In genomic region chr2:106961328-106961727, GRCh38 we compare ENCODE assay signal across 30 cellular contexts.
DNase-seq lines count a peak whose midpoint lies in the region; ATAC-seq and TF ChIP-seq lines count a peak whose summit lies in the region.
"Had no signal": no experiment of that assay in that cellular context is flagged by ENCODE, and none has a peak within 500 bp of the region (broad histone marks: within the 10 kb centered on the region; RNA-seq: fewer than 3 reads in every experiment).

No MANE protein-coding gene starts in this region.

- ATAC-seq in psoas muscle (no peak), HG02973 (IDR thresholded peaks at IDR 0.05; ENCODE audit: unreplicated experiment) (no peak)
- ATAC-seq: activated CD4-positive, alpha-beta T cell treated with anti-CD3 and anti-CD28 coated beads for 36 hours; effector memory CD8-positive, alpha-beta T cell; HCT116; heart left ventricle; upper lobe of right lung had no signal

- no peak overlapping the region for H3K4me3 Mint-ChIP-seq in activated T-helper 1 cell treated with anti-CD3 and anti-CD28 coated beads, Interleukin-12 subunit alpha, Interleukin-12 subunit beta, Interleukin-2, Interleukin-4 antibody, amounts not matched to agents 30 ng/mL and 10 ng/mL and 1 ng/mL, durations not matched to agents 14 hours and 24 hours and 36 hours
- H3K4me3 Mint-ChIP-seq: activated CD4-positive, alpha-beta T cell treated with anti-CD3 and anti-CD28 coated beads for 36 hours; activated naive CD8-positive, alpha-beta T cell treated with anti-CD3 and anti-CD28 coated beads for 36 hours; effector memory CD8-positive, alpha-beta T cell; neural crest cell; T-helper 1 cell treated with Interleukin-12 subunit alpha and Interleukin-12 subunit beta and Interleukin-4 antibody, amounts not matched to agents 30 μg/mL and 1 μg/mL, for 36 hours had no signal

- no peak overlapping the region for H3K9ac ChIP-seq in mesendoderm (ENCODE audit: low read length)
- H3K9ac ChIP-seq: KMS-11 had no signal

- H4K5ac ChIP-seq in mesendoderm (ENCODE audit: low read length), result no peak overlapping the region

- H3K23ac ChIP-seq in mesendoderm (ENCODE audit: low read length), result no peak overlapping the region

- no peak overlapping the region for H2AK5ac ChIP-seq in mesendoderm (ENCODE audit: low read length)

- no peak overlapping the region for H3K4me2 ChIP-seq in mesendoderm (ENCODE audit: low read length)
- H3K4me2 ChIP-seq: KMS-11 had no signal

- TF ChIP-seq CTCF in psoas muscle (IDR thresholded peaks at IDR 0.05), result no peak

- DNase-seq in DMS53 treated with DMSO at 0.1 percent for 48 hours (lab: John Stamatoyannopoulos, UW; ENCODE audit: unreplicated experiment) (peak; percentile 40), NCI-H1417 (lab: John Stamatoyannopoulos, UW) (peak in 2 of 3 experiments; percentile 73 to 90), RPMI7951 (ENCODE audit: low read depth) (peak; percentile 44), mesendoderm (peak; percentile 94), psoas muscle (no peak), NCI-H345 (lab: John Stamatoyannopoulos, UW) (no peak)
- DNase-seq in activated T-helper 1 cell treated with anti-CD3 and anti-CD28 coated beads, Interleukin-12 subunit alpha, Interleukin-12 subunit beta, Interleukin-2, Interleukin-4 antibody, amounts not matched to agents 30 ng/mL and 10 ng/mL and 1 ng/mL, durations not matched to agents 14 hours and 24 hours and 36 hours (ENCODE audit: low spot score), result no peak
- DNase-seq: activated CD4-positive, alpha-beta T cell treated with anti-CD3 and anti-CD28 coated beads for 36 hours; activated effector memory CD4-positive, alpha-beta T cell treated with Interleukin-2 at 50 U/mL for 16 hours; activated naive CD8-positive, alpha-beta T cell treated with anti-CD3 and anti-CD28 coated beads for 36 hours; activated T-cell treated with anti-CD3 and anti-CD28 coated beads for 4 hours; aorta; cortex of kidney; effector memory CD8-positive, alpha-beta T cell; foreskin fibroblast; heart left ventricle; kidney glomerular epithelial cell; NCI-H187; NCI-H2227 treated with DMSO at 0.1 percent for 48 hours; right lobe of liver; stimulated activated CD4-positive, alpha-beta T cell treated with anti-CD3 and anti-CD28 coated beads, Interleukin-12 subunit alpha, Interleukin-12 subunit beta, amount 100 ng/mL, for 4 hours; stimulated activated CD4-positive, alpha-beta T cell treated with anti-CD3 and anti-CD28 coated beads, Interleukin-4, amount 100 ng/mL, for 1 hour; upper lobe of right lung had no signal

- no peak overlapping the region for H3K27ac Mint-ChIP-seq in activated T-helper 1 cell treated with anti-CD3 and anti-CD28 coated beads, Interleukin-12 subunit alpha, Interleukin-12 subunit beta, Interleukin-2, Interleukin-4 antibody, amounts not matched to agents 30 ng/mL and 10 ng/mL and 1 ng/mL, durations not matched to agents 14 hours and 24 hours and 36 hours
- H3K27ac Mint-ChIP-seq: activated CD4-positive, alpha-beta T cell treated with anti-CD3 and anti-CD28 coated beads for 36 hours; activated naive CD8-positive, alpha-beta T cell treated with anti-CD3 and anti-CD28 coated beads for 36 hours; effector memory CD8-positive, alpha-beta T cell; T-helper 1 cell treated with Interleukin-12 subunit alpha and Interleukin-12 subunit beta and Interleukin-4 antibody, amounts not matched to agents 30 μg/mL and 1 μg/mL, for 36 hours had no signal

- H3K79me2 ChIP-seq in mesendoderm (ENCODE audit: control insufficient read depth, insufficient read depth, low read length), result no peaks in the 10 kb centered on the region

- H3K36me3 ChIP-seq in mesendoderm (ENCODE audit: control insufficient read depth, insufficient read depth, low read length) (no peaks in the 10 kb centered on the region), psoas muscle (ENCODE audit: insufficient read depth in 1 of 2, low read depth in 1 of 2) (no peaks in the 10 kb centered on the region)
- H3K36me3 ChIP-seq: heart left ventricle, right lobe of liver, SJSA1, upper lobe of right lung had no signal

- H3K4me1 Mint-ChIP-seq in activated T-helper 1 cell treated with anti-CD3 and anti-CD28 coated beads, Interleukin-12 subunit alpha, Interleukin-12 subunit beta, Interleukin-2, Interleukin-4 antibody, amounts not matched to agents 30 ng/mL and 10 ng/mL and 1 ng/mL, durations not matched to agents 14 hours and 24 hours and 36 hours (ENCODE audit: low read depth), result no peaks in the 10 kb centered on the region
- H3K4me1 Mint-ChIP-seq: activated CD4-positive, alpha-beta T cell treated with anti-CD3 and anti-CD28 coated beads for 36 hours; activated naive CD8-positive, alpha-beta T cell treated with anti-CD3 and anti-CD28 coated beads for 36 hours had no signal

- intact Hi-C loops in activated T-helper 1 cell treated with anti-CD3 and anti-CD28 coated beads, Interleukin-12 subunit alpha, Interleukin-12 subunit beta, Interleukin-2, Interleukin-4 antibody, amounts not matched to agents 30 ng/mL and 10 ng/mL and 1 ng/mL, durations not matched to agents 14 hours and 24 hours and 36 hours (cut with micrococcal nuclease), result no loop called here
- intact Hi-C loops in psoas muscle (cut with DNase I), result no loop called here

- no peak overlapping the region for H3K4ac ChIP-seq in mesendoderm (ENCODE audit: low read depth, low read length)

- no peak overlapping the region for H3K56ac ChIP-seq in mesendoderm (ENCODE audit: low read length)

- no peaks in the 10 kb centered on the region for H3K36me3 Mint-ChIP-seq in activated T-helper 1 cell treated with anti-CD3 and anti-CD28 coated beads, Interleukin-12 subunit alpha, Interleukin-12 subunit beta, Interleukin-2, Interleukin-4 antibody, amounts not matched to agents 30 ng/mL and 10 ng/mL and 1 ng/mL, durations not matched to agents 14 hours and 24 hours and 36 hours (ENCODE audit: low read depth)
- H3K36me3 Mint-ChIP-seq: activated naive CD8-positive, alpha-beta T cell treated with anti-CD3 and anti-CD28 coated beads for 36 hours had no signal

- WGBS in mesendoderm (ENCODE audit: extremely low coverage, insufficient coverage, low lambda C conversion rate), result no CpG with 5 or more reads among the region's 3 CpGs
- 71 to 75% (median 74%) methylated on average over 3 of the region's 3 CpGs for WGBS in psoas muscle, 3 donors

- H3K9me3 ChIP-seq in psoas muscle, result no peaks in the 10 kb centered on the region
- H3K9me3 ChIP-seq: heart left ventricle, right lobe of liver, SJSA1, upper lobe of right lung had no signal

- H3K27ac ChIP-seq in mesendoderm (ENCODE audit: low read depth, low read length) (no peak overlapping the region), psoas muscle (no peak overlapping the region)
- H3K27ac ChIP-seq: heart left ventricle, KMS-11, right lobe of liver, SJSA1, upper lobe of right lung had no signal

- H3K27me3 Mint-ChIP-seq in activated T-helper 1 cell treated with anti-CD3 and anti-CD28 coated beads, Interleukin-12 subunit alpha, Interleukin-12 subunit beta, Interleukin-2, Interleukin-4 antibody, amounts not matched to agents 30 ng/mL and 10 ng/mL and 1 ng/mL, durations not matched to agents 14 hours and 24 hours and 36 hours (ENCODE audit: insufficient read depth), result no peaks in the 10 kb centered on the region
- H3K27me3 Mint-ChIP-seq: activated CD4-positive, alpha-beta T cell treated with anti-CD3 and anti-CD28 coated beads for 36 hours; effector memory CD8-positive, alpha-beta T cell had no signal

- no peaks in the 10 kb centered on the region for H3K79me1 ChIP-seq in mesendoderm (ENCODE audit: low read length)

- H3K27me3 ChIP-seq in mesendoderm (ENCODE audit: insufficient read depth, low read length, poor library complexity) (no peaks in the 10 kb centered on the region), psoas muscle (ENCODE audit: insufficient read depth in 3 of 3, low read length in 2 of 3) (no peaks in the 10 kb centered on the region)
- H3K27me3 ChIP-seq: right lobe of liver, SJSA1, upper lobe of right lung had no signal

- H3K18ac ChIP-seq in mesendoderm (ENCODE audit: low read length), result no peak overlapping the region

- H2BK5ac ChIP-seq in mesendoderm (ENCODE audit: low read length), result no peak overlapping the region

- H2BK15ac ChIP-seq in mesendoderm (replicated peaks; ENCODE audit: low read depth), result no peak overlapping the region

- H4K8ac ChIP-seq in mesendoderm (ENCODE audit: low read depth, low read length), result no peak overlapping the region

- H3K4me3 ChIP-seq in mesendoderm (ENCODE audit: low read length) (no peak overlapping the region), psoas muscle (no peak overlapping the region)
- H3K4me3 ChIP-seq: heart left ventricle, lung, right lobe of liver, SJSA1, upper lobe of right lung had no signal

- no peak overlapping the region for H2BK120ac ChIP-seq in mesendoderm (ENCODE audit: low read depth, low read length)

- H3K9me3 Mint-ChIP-seq in activated T-helper 1 cell treated with anti-CD3 and anti-CD28 coated beads, Interleukin-12 subunit alpha, Interleukin-12 subunit beta, Interleukin-2, Interleukin-4 antibody, amounts not matched to agents 30 ng/mL and 10 ng/mL and 1 ng/mL, durations not matched to agents 14 hours and 24 hours and 36 hours, result no peaks in the 10 kb centered on the region
- H3K9me3 Mint-ChIP-seq: activated naive CD8-positive, alpha-beta T cell treated with anti-CD3 and anti-CD28 coated beads for 36 hours; neural crest cell; T-helper 1 cell treated with Interleukin-12 subunit alpha and Interleukin-12 subunit beta and Interleukin-4 antibody, amounts not matched to agents 30 μg/mL and 1 μg/mL, for 36 hours had no signal

- H3K4me1 ChIP-seq in mesendoderm (ENCODE audit: control insufficient read depth, low read depth, low read length), result no peaks in the 10 kb centered on the region
- H3K4me1 ChIP-seq in psoas muscle, result no peaks in the 10 kb centered on the region
- H3K4me1 ChIP-seq: right lobe of liver, upper lobe of right lung had no signal

Comparison
In these comparisons a context has a peak if more than half of its experiments do, and no peak if none do; other contexts are left out.
1. DNase-seq: peak in DMS53 treated with DMSO at 0.1 percent for 48 hours (single experiment), NCI-H1417 (2 of 3), RPMI7951 (single experiment) and mesendoderm (single experiment); none in activated T-helper 1 cell treated with anti-CD3 and anti-CD28 coated beads, Interleukin-12 subunit alpha, Interleukin-12 subunit beta, Interleukin-2, Interleukin-4 antibody, amounts not matched to agents 30 ng/mL and 10 ng/mL and 1 ng/mL, durations not matched to agents 14 hours and 24 hours and 36 hours (single experiment), psoas muscle (0 of 2) and NCI-H345 (single experiment).